ENCODE assay signal across 1 cellular context in genomic region chr11:68077617-68078592, GRCh38.
TF ChIP-seq lines count a peak whose summit lies in the region.

No MANE protein-coding gene starts in this region.

TF ChIP-seq in GM12891, 5 proteins besides CTCF, POLR2A, EP300 and RAD21:
- TF ChIP-seq SPI1 (IDR thresholded peaks at IDR 0.05; ENCODE audit: low read depth, low read length) (no peak), TAF1 (IDR thresholded peaks at IDR 0.05; ENCODE audit: low read depth, low read length) (no peak), POU2F2 (IDR thresholded peaks at IDR 0.05; ENCODE audit: low read depth, low read length) (no peak), POLR2AphosphoS5 (IDR thresholded peaks at IDR 0.05; ENCODE audit: low read depth, low read length) (0 out of 2 replicates have a peak, but pooled peaks have one; percentile 30)
